1 cellular context compared by ENCODE assay signal in the genomic region with DNA sequence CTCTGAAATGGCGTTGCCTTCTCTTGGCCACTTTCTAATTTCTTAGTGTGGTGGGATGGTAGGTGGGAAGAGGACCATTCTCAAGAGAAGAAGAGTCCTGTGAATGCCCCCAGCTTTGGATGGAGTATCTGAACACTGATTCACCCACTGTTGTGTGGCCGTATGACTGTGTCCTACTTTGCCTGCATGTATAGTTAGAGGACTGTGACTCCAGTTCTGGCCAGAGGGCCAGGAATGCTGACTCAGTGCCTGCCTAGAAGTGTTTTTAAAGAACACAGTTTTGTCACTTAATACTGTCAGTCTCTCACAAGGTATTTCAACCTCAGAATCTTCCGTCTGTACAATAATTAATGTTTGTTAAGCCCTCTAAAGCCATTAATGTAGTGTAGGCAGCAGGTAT.
TF ChIP-seq lines count a peak whose summit lies in the region.

No MANE protein-coding gene starts in this region.

TF ChIP-seq in HCT116, 20 proteins besides CTCF, POLR2A, EP300 and RAD21 (continued from another document):
- TF ChIP-seq, protein P1, sequence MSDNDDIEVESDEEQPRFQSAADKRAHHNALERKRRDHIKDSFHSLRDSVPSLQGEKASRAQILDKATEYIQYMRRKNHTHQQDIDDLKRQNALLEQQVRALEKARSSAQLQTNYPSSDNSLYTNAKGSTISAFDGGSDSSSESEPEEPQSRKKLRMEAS (IDR thresholded peaks at IDR 0.05): no peak
TF ChIP-seq in HCT116: peak in this region for 0.
